In the genomic region with DNA sequence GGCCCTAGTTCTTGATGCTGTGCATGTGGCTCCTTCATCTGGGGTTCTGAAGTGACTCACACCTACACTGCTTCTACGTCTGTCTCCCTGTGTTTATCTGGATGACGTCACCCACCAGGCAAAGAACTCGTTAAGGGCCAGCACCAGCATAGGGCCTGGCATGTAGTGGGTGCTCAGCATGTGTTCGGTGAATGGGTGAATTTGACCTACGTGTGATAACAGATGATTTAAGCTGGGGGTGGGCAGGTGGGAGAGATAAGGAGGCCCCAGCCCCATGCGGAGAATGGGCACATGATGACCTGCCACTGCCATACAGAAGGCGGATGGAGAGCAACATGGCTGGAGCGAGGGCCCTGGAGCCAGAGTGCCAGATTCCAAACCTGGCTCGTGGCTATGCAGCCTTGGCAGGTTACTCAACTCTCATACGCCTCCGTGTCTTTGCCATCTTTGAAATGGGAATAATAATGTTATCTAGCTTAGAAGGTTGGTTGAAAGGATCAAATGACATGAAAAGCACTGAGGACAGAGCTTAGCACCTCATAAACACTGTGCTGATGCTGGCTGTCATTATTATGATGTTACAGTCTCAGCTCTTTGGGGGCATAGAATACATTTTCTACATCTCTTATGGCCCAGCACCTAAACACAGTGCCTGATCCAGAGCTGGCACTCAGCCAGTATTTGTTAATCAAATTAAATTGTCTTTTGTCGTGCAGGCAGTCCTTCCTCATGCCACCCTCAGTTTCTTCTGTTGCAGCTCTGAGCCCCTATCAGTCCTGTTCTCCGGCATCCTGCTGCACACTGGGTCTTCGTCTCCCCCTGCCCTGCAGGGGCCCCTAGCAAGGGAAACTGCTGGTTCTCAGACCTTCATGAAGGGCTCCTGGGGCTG, we compare ENCODE assay signal across 9 cellular contexts. TPM values are rescaled to one million over a fixed set of nuclear protein-coding genes. Genes with fewer than 3 reads are reported as not detected.
DNase-seq lines count a peak whose midpoint lies in the region; ATAC-seq and TF ChIP-seq lines count a peak whose summit lies in the region.
"Had no signal": no experiment of that assay in that cellular context is flagged by ENCODE, and none has a peak within 500 bp of the region (broad histone marks: within the 10 kb centered on the region; RNA-seq: fewer than 3 reads in every experiment).

No MANE protein-coding gene starts in this region.

- no peak overlapping the region for H3K4me3 Mint-ChIP-seq in endodermal cell
- no peak overlapping the region for H3K4me3 Mint-ChIP-seq in stimulated activated effector memory CD8-positive, alpha-beta T cell treated with anti-CD3 and anti-CD28 coated beads, Interleukin-12 subunit alpha, Interleukin-12 subunit beta, amount 100 ng/mL, for 72 hours
- H3K4me3 Mint-ChIP-seq in activated T-helper 1 cell treated with anti-CD3 and anti-CD28 coated beads, Interleukin-12 subunit alpha, Interleukin-12 subunit beta, Interleukin-2, Interleukin-4 antibody, amounts not matched to agents 30 ng/mL and 10 ng/mL and 1 ng/mL, durations not matched to agents 14 hours and 24 hours and 36 hours = no peak overlapping the region

- H3K27me3 ChIP-seq in endodermal cell (ENCODE audit: control insufficient read depth, insufficient read depth, low read length, poor library complexity, severe bottlenecking) = no peaks in the 10 kb centered on the region

- H3K27ac ChIP-seq in endodermal cell (ENCODE audit: low read depth, low read length) = no peak overlapping the region

- no peak for TF ChIP-seq CTCF in endodermal cell (conservative IDR thresholded peaks at IDR 0.05)

- ATAC-seq in stimulated activated effector memory CD8-positive, alpha-beta T cell treated with anti-CD3 and anti-CD28 coated beads, Interleukin-12 subunit alpha, Interleukin-12 subunit beta, amount 100 ng/mL, for 72 hours = peak; percentile 44
- no peak for ATAC-seq in HG03520 (IDR thresholded peaks at IDR 0.05; ENCODE audit: unreplicated experiment)

- H3K9ac ChIP-seq in endodermal cell (ENCODE audit: extremely low read depth, low read length, poor library complexity, severe bottlenecking) = no peak overlapping the region

- H3K9me3 ChIP-seq in endodermal cell (ENCODE audit: control insufficient read depth, low read length) = no peaks in the 10 kb centered on the region

- H3K36me3 Mint-ChIP-seq in endodermal cell (ENCODE audit: low read depth) = no peaks in the 10 kb centered on the region
- H3K36me3 Mint-ChIP-seq in stimulated activated effector memory CD8-positive, alpha-beta T cell treated with anti-CD3 and anti-CD28 coated beads, Interleukin-12 subunit alpha, Interleukin-12 subunit beta, amount 100 ng/mL, for 72 hours = no peaks in the 10 kb centered on the region
- no peaks in the 10 kb centered on the region for H3K36me3 Mint-ChIP-seq in activated T-helper 1 cell treated with anti-CD3 and anti-CD28 coated beads, Interleukin-12 subunit alpha, Interleukin-12 subunit beta, Interleukin-2, Interleukin-4 antibody, amounts not matched to agents 30 ng/mL and 10 ng/mL and 1 ng/mL, durations not matched to agents 14 hours and 24 hours and 36 hours (ENCODE audit: low read depth)

- no peaks in the 10 kb centered on the region for H3K9me3 Mint-ChIP-seq in endodermal cell
- H3K9me3 Mint-ChIP-seq in stimulated activated effector memory CD8-positive, alpha-beta T cell treated with anti-CD3 and anti-CD28 coated beads, Interleukin-12 subunit alpha, Interleukin-12 subunit beta, amount 100 ng/mL, for 72 hours = no peaks in the 10 kb centered on the region
- no peaks in the 10 kb centered on the region for H3K9me3 Mint-ChIP-seq in activated T-helper 1 cell treated with anti-CD3 and anti-CD28 coated beads, Interleukin-12 subunit alpha, Interleukin-12 subunit beta, Interleukin-2, Interleukin-4 antibody, amounts not matched to agents 30 ng/mL and 10 ng/mL and 1 ng/mL, durations not matched to agents 14 hours and 24 hours and 36 hours

- H3K36me3 ChIP-seq in endodermal cell (ENCODE audit: control insufficient read depth, insufficient read depth, low read length) = no peaks in the 10 kb centered on the region

- intact Hi-C loops in activated T-helper 1 cell treated with anti-CD3 and anti-CD28 coated beads, Interleukin-12 subunit alpha, Interleukin-12 subunit beta, Interleukin-2, Interleukin-4 antibody, amounts not matched to agents 30 ng/mL and 10 ng/mL and 1 ng/mL, durations not matched to agents 14 hours and 24 hours and 36 hours (cut with micrococcal nuclease) = no loop called here

- peak overlapping the region; percentile 32 for H3K27ac Mint-ChIP-seq in endodermal cell
- no peak overlapping the region for H3K27ac Mint-ChIP-seq in stimulated activated effector memory CD8-positive, alpha-beta T cell treated with anti-CD3 and anti-CD28 coated beads, Interleukin-12 subunit alpha, Interleukin-12 subunit beta, amount 100 ng/mL, for 72 hours
- no peak overlapping the region for H3K27ac Mint-ChIP-seq in activated T-helper 1 cell treated with anti-CD3 and anti-CD28 coated beads, Interleukin-12 subunit alpha, Interleukin-12 subunit beta, Interleukin-2, Interleukin-4 antibody, amounts not matched to agents 30 ng/mL and 10 ng/mL and 1 ng/mL, durations not matched to agents 14 hours and 24 hours and 36 hours

- 77 to 80% methylated on average over 9 to 14 of the region's 14 CpGs for WGBS in endodermal cell (ENCODE audit: insufficient coverage in 1 of 2, insufficient read length in 1 of 2), 2 experiments

- H3K4me1 Mint-ChIP-seq in endodermal cell = peaks cover 51% of the 10 kb centered on the region
- H3K4me1 Mint-ChIP-seq in stimulated activated effector memory CD8-positive, alpha-beta T cell treated with anti-CD3 and anti-CD28 coated beads, Interleukin-12 subunit alpha, Interleukin-12 subunit beta, amount 100 ng/mL, for 72 hours = peaks cover 18% of the 10 kb centered on the region
- peaks cover 18% of the 10 kb centered on the region for H3K4me1 Mint-ChIP-seq in activated T-helper 1 cell treated with anti-CD3 and anti-CD28 coated beads, Interleukin-12 subunit alpha, Interleukin-12 subunit beta, Interleukin-2, Interleukin-4 antibody, amounts not matched to agents 30 ng/mL and 10 ng/mL and 1 ng/mL, durations not matched to agents 14 hours and 24 hours and 36 hours (ENCODE audit: low read depth)

- no peaks in the 10 kb centered on the region for H3K27me3 Mint-ChIP-seq in endodermal cell (ENCODE audit: insufficient read depth)
- peaks cover 4% of the 10 kb centered on the region for H3K27me3 Mint-ChIP-seq in activated T-helper 1 cell treated with anti-CD3 and anti-CD28 coated beads, Interleukin-12 subunit alpha, Interleukin-12 subunit beta, Interleukin-2, Interleukin-4 antibody, amounts not matched to agents 30 ng/mL and 10 ng/mL and 1 ng/mL, durations not matched to agents 14 hours and 24 hours and 36 hours (ENCODE audit: insufficient read depth)

- no peak overlapping the region for H3K4me3 ChIP-seq in endodermal cell (ENCODE audit: low read length)

- DNase-seq in NCI-H748 (lab: John Stamatoyannopoulos, UW; ENCODE audit: unreplicated experiment) (peak; percentile 54), NCI-H748 treated with DMSO at 0.1 percent for 48 hours (lab: John Stamatoyannopoulos, UW) (no peak), NCI-H82 treated with DMSO at 0.1 percent for 48 hours (lab: John Stamatoyannopoulos, UW; ENCODE audit: unreplicated experiment) (peak; percentile 29), endodermal cell (no peak)
- DNase-seq in stimulated activated effector memory CD8-positive, alpha-beta T cell treated with anti-CD3 and anti-CD28 coated beads, Interleukin-12 subunit alpha, Interleukin-12 subunit beta, amount 100 ng/mL, for 72 hours (ENCODE audit: low spot score in 2 of 2) = no peak
- DNase-seq in activated T-helper 1 cell treated with anti-CD3 and anti-CD28 coated beads, Interleukin-12 subunit alpha, Interleukin-12 subunit beta, Interleukin-2, Interleukin-4 antibody, amounts not matched to agents 30 ng/mL and 10 ng/mL and 1 ng/mL, durations not matched to agents 14 hours and 24 hours and 36 hours (ENCODE audit: low spot score) = no peak
- DNase-seq in activated CD8-positive, alpha-beta memory T cell treated with anti-CD3 and anti-CD28 coated beads for 24 hours = no peak
- DNase-seq: NCI-H187 had no signal

- H3K4me1 ChIP-seq in endodermal cell (ENCODE audit: control insufficient read depth, insufficient read depth, low read length) = peaks cover 31% of the 10 kb centered on the region

RNA-seq across cellular contexts. Expression of a gene that starts 39.6 kb away (rescaled TPM):
- 100 to 1,000 TPM; 163 to 254 TPM for total RNA-seq in endodermal cell
- polyA plus RNA-seq in endodermal cell (2013, experiment 1 of 2) = 129 TPM
- 99.2 TPM for polyA plus RNA-seq in endodermal cell (2013, experiment 2 of 2)
- 42.3 and 43.2 TPM in 2 replicates for total RNA-seq in activated T-helper 1 cell treated with anti-CD3 and anti-CD28 coated beads, Interleukin-12 subunit alpha, Interleukin-12 subunit beta, Interleukin-2, Interleukin-4 antibody, amounts not matched to agents 30 ng/mL and 10 ng/mL and 1 ng/mL, durations not matched to agents 14 hours and 24 hours and 36 hours

Comparison
In these comparisons a context has a peak if more than half of its experiments do, and no peak if none do; other contexts are left out.
1. DNase-seq: peak in NCI-H748 (single experiment) and NCI-H82 treated with DMSO at 0.1 percent for 48 hours (single experiment); none in NCI-H748 treated with DMSO at 0.1 percent for 48 hours (single experiment), endodermal cell (single experiment), stimulated activated effector memory CD8-positive, alpha-beta T cell treated with anti-CD3 and anti-CD28 coated beads, Interleukin-12 subunit alpha, Interleukin-12 subunit beta, amount 100 ng/mL, for 72 hours (0 of 2), activated T-helper 1 cell treated with anti-CD3 and anti-CD28 coated beads, Interleukin-12 subunit alpha, Interleukin-12 subunit beta, Interleukin-2, Interleukin-4 antibody, amounts not matched to agents 30 ng/mL and 10 ng/mL and 1 ng/mL, durations not matched to agents 14 hours and 24 hours and 36 hours (single experiment) and activated CD8-positive, alpha-beta memory T cell treated with anti-CD3 and anti-CD28 coated beads for 24 hours (single experiment).